In genomic region chr2:231399853-231400667, GRCh38 we compare ENCODE assay signal across 11 cellular contexts. TPM values are rescaled to one million over a fixed set of nuclear protein-coding genes. Genes with fewer than 3 reads are reported as not detected.
DNase-seq lines count a peak whose midpoint lies in the region; ATAC-seq, FAIRE-seq and TF ChIP-seq lines count a peak whose summit lies in the region.
"Had no signal": no experiment of that assay in that cellular context is flagged by ENCODE, and none has a peak within 500 bp of the region (broad histone marks: within the 10 kb centered on the region; RNA-seq: fewer than 3 reads in every experiment).

No MANE protein-coding gene starts in this region.

- no peaks in the 10 kb centered on the region for H3K9me3 ChIP-seq in gastroesophageal sphincter
- H3K9me3 ChIP-seq: SJSA1 had no signal

- no peaks in the 10 kb centered on the region for H3K36me3 Mint-ChIP-seq in activated naive CD4-positive, alpha-beta T cell treated with anti-CD3 and anti-CD28 coated beads, Interleukin-2, amount 50 U/mL, for 72 hours

- no peaks in the 10 kb centered on the region for H3K36me3 ChIP-seq in gastroesophageal sphincter
- H3K36me3 ChIP-seq: SJSA1 had no signal

- WGBS in gastroesophageal sphincter (ENCODE audit: low coverage in 1 of 2), 2 donors, result 21% methylated on average over 5 of the region's 12 CpGs; no CpG with 5 or more reads in 1 of the 2 donors

- DNase-seq in EH (ENCODE audit: low read depth) (peak; percentile 44), RCC 7860 (ENCODE audit: low spot score) (peak; percentile 72), posterior cingulate gyrus (peak in 6 of 10 donors; percentile 42 to 92 (median 60)), inferior parietal cortex (ENCODE audit: extremely low spot score) (no peak), T-helper 9 cell (no peak)
- DNase-seq in activated naive CD4-positive, alpha-beta T cell treated with anti-CD3 and anti-CD28 coated beads, Interleukin-2, amount 50 U/mL, for 72 hours (ENCODE audit: low spot score in 2 of 2), result no peak

- ATAC-seq in gastroesophageal sphincter (peak; percentile 46), GM21717 (IDR thresholded peaks at IDR 0.05; ENCODE audit: unreplicated experiment) (no peak)
- no peak for ATAC-seq in activated naive CD4-positive, alpha-beta T cell treated with anti-CD3 and anti-CD28 coated beads, Interleukin-2, amount 50 U/mL, for 72 hours

- TF ChIP-seq POLR2A in gastroesophageal sphincter (IDR thresholded peaks at IDR 0.05), result no peak

- no peak overlapping the region for H3K27ac Mint-ChIP-seq in activated naive CD4-positive, alpha-beta T cell treated with anti-CD3 and anti-CD28 coated beads, Interleukin-2, amount 50 U/mL, for 72 hours
- H3K27ac Mint-ChIP-seq: progenitor cell of endocrine pancreas had no signal

- TF ChIP-seq EP300 in gastroesophageal sphincter (IDR thresholded peaks at IDR 0.05), result no peak

- H3K27me3 ChIP-seq in gastroesophageal sphincter, result peaks cover 19% of the 10 kb centered on the region

- H3K9me3 Mint-ChIP-seq in activated naive CD4-positive, alpha-beta T cell treated with anti-CD3 and anti-CD28 coated beads, Interleukin-2, amount 50 U/mL, for 72 hours, result no peaks in the 10 kb centered on the region

- peak in 1 of 4 experiments; percentile 17 for TF ChIP-seq CTCF in gastroesophageal sphincter (IDR thresholded peaks at IDR 0.05)

- peak overlapping the region in 1 of 2 donors; percentile 10 for H3K4me3 ChIP-seq in gastroesophageal sphincter
- H3K4me3 ChIP-seq: SJSA1 had no signal

- intact Hi-C loops in posterior cingulate gyrus (cut with DNase I), result no loop called here

- peak; percentile 29 for FAIRE-seq in RCC 7860 (lab: Jason Lieb, UNC)
- FAIRE-seq: bronchial epithelial cell had no signal

- peak overlapping the region in 3 of 4 donors; percentile 17 to 51 (median 35) for H3K27ac ChIP-seq in gastroesophageal sphincter
- H3K27ac ChIP-seq: SJSA1 had no signal

- peaks cover 0 to 41% (median 3%) of the 10 kb centered on the region in 3 donors for H3K4me1 ChIP-seq in gastroesophageal sphincter

RNA-seq across cellular contexts. Expression of gene B3GNT7, which starts 4.5 kb away (rescaled TPM):
- 1 to 10 TPM; 3.0 to 5.7 (median 3.6) TPM for total RNA-seq in gastroesophageal sphincter
- total RNA-seq in activated naive CD4-positive, alpha-beta T cell treated with anti-CD3 and anti-CD28 coated beads, Interleukin-2, amount 50 U/mL, for 72 hours, result under 1 TPM; 0.07 to 0.43 TPM
- total RNA-seq: SJSA1 had no signal

Comparison
In these comparisons a context has a peak if more than half of its experiments do, and no peak if none do; other contexts are left out.
1. DNase-seq: peak in EH (single experiment), RCC 7860 (single experiment) and posterior cingulate gyrus (6 of 10); none in activated naive CD4-positive, alpha-beta T cell treated with anti-CD3 and anti-CD28 coated beads, Interleukin-2, amount 50 U/mL, for 72 hours (0 of 2), inferior parietal cortex (single experiment) and T-helper 9 cell (single experiment).